In the genomic region with DNA sequence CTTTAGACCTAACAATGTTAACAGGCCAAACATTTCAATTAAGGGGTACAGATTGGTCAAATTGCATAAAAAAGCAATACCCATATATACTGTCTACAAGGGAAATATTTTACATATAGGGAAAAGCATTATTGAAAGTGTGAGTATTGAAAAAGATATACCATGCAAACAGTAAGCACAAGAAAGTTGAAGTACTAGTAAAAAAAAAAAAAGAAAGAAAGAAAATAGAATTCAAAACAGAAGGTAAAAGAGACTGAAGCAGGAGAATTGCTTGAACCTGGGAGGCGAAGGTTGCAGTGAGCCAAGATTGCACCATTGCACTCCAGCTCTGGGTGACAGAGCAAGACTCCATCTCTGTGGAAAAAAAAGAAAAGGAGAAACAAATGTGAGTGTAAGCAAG, we compare ENCODE assay signal across 1 cellular context.
TF ChIP-seq lines count a peak whose summit lies in the region.

No MANE protein-coding gene starts in this region.

TF ChIP-seq in HEK293, 187 proteins besides CTCF, POLR2A, EP300 and RAD21 (continued from another document):
- TF ChIP-seq, protein P1, sequence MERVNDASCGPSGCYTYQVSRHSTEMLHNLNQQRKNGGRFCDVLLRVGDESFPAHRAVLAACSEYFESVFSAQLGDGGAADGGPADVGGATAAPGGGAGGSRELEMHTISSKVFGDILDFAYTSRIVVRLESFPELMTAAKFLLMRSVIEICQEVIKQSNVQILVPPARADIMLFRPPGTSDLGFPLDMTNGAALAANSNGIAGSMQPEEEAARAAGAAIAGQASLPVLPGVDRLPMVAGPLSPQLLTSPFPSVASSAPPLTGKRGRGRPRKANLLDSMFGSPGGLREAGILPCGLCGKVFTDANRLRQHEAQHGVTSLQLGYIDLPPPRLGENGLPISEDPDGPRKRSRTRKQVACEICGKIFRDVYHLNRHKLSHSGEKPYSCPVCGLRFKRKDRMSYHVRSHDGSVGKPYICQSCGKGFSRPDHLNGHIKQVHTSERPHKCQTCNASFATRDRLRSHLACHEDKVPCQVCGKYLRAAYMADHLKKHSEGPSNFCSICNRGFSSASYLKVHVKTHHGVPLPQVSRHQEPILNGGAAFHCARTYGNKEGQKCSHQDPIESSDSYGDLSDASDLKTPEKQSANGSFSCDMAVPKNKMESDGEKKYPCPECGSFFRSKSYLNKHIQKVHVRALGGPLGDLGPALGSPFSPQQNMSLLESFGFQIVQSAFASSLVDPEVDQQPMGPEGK (tag by site-specific recombination; IDR thresholded peaks at IDR 0.05), result no peak
